ENCODE assay signal across 23 cellular contexts in the genomic region with DNA sequence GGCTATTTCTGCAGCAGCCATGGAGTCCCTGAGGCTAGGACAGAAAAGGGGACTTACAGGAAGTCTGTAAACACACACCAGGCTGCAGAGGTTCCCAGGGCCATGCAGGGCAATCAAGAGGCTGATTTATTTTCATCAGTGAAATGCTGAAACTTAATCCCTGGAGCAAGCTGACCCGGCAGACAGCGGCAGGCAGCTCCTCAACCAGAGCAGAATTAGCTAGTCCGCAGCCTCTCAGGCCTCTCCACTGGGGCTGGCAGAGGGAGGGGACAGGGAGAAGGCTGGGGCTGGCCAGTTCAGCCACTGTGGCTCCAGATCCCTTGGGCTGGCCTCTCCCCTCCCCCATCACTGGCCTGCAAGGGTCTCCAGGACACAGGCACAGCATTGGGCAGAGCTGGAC.
A peak's percentile ranks its signal among the peaks of the same experiment; 100 is the strongest.
DNase-seq lines count a peak whose midpoint lies in the region; ATAC-seq and TF ChIP-seq lines count a peak whose summit lies in the region.
"Had no signal": no experiment of that assay in that cellular context is flagged by ENCODE, and none has a peak within 500 bp of the region (broad histone marks: within the 10 kb centered on the region; RNA-seq: fewer than 3 reads in every experiment).

No MANE protein-coding gene starts in this region.

- peaks cover 43% of the 10 kb centered on the region for H3K4me1 Mint-ChIP-seq in type B pancreatic cell (ENCODE audit: unreplicated experiment)
- H3K4me1 Mint-ChIP-seq: natural killer cell had no signal

- H4K20me1 ChIP-seq in SK-N-SH (ENCODE audit: insufficient read depth), result peaks cover 27% of the 10 kb centered on the region

- H3K9me3 ChIP-seq in SK-N-SH (no peaks in the 10 kb centered on the region), ascending aorta (no peaks in the 10 kb centered on the region)
- H3K9me3 ChIP-seq: MG63, SJCRH30, stomach, upper lobe of left lung had no signal

- H3K9ac ChIP-seq in SK-N-SH, result no peak overlapping the region

- in situ Hi-C loops in KBM-7 (cut with MboI; ENCODE audit: low pct_unique_long_range_greater_than_20kb, low sequenced_read_pairs), result no loop called here

- H2AFZ ChIP-seq in SK-N-SH (ENCODE audit: low read depth), result no peak overlapping the region

- no peaks in the 10 kb centered on the region for H3K9me3 Mint-ChIP-seq in type B pancreatic cell
- H3K9me3 Mint-ChIP-seq: natural killer cell had no signal

- intact Hi-C loops in ascending aorta (cut with DNase I), result no loop called here

- DNase-seq in SK-N-SH, result peak; percentile 52
- DNase-seq in ascending aorta (ENCODE audit: low spot score in 2 of 2), result no peak
- peak; percentile 47 for DNase-seq in myocyte (ENCODE audit: low read depth)
- DNase-seq in type B pancreatic cell (ENCODE audit: extremely low spot score, unreplicated experiment), result no peak
- no peak for DNase-seq in activated CD4-positive, alpha-beta T cell treated with anti-CD3 and anti-CD28 coated beads, Interleukin-2, amount 50 U/mL, for 48 hours
- DNase-seq in KBM-7, result no peak
- no peak for DNase-seq in activated gamma-delta T cell (lab: John Stamatoyannopoulos, UW)
- DNase-seq: activated CD4-positive, alpha-beta T cell treated with anti-CD3 and anti-CD28 coated beads, Interleukin-2, amount 50 U/mL, for 4 hours; caudate nucleus; MG63; natural killer cell; NCI-H2227 treated with DMSO at 0.1 percent for 48 hours; NCI-H774; PC-3; posterior cingulate gyrus; stimulated activated CD4-positive, alpha-beta T cell treated with anti-CD3 and anti-CD28 coated beads, Interleukin-4, amount 100 ng/mL, for 1 hour; stomach; T-helper 17 cell; upper lobe of left lung had no signal

- TF ChIP-seq RAD21 in SK-N-SH (IDR thresholded peaks at IDR 0.05; ENCODE audit: low read length), result no peak

- CTCF ChIA-PET in SK-N-SH (lab: Yijun Ruan, JAX), result interaction anchor here (1.1 to 4.3 kb wide), 7 partner anchors 21 to 121 kb away, joined by 3 to 19 read pairs (median 4); no protein-coding TSS in a partner anchor

- H3K4me3 ChIP-seq in SK-N-SH (ENCODE audit: low read depth in 2 of 2, low read length in 1 of 2), result no peak overlapping the region
- no peak overlapping the region for H3K4me3 ChIP-seq in ascending aorta
- H3K4me3 ChIP-seq: MG63, SJCRH30, skin epidermis, stomach, upper lobe of left lung had no signal

- 88% methylated on average over 2 of the region's 3 CpGs for WGBS in SK-N-SH (ENCODE audit: low lambda C conversion rate)

- no peak for TF ChIP-seq EP300 in SK-N-SH (IDR thresholded peaks at IDR 0.05; ENCODE audit: borderline replicate concordance in 1 of 2, low read depth in 1 of 2, low read length in 1 of 2)

- no peak overlapping the region for H3K4me2 ChIP-seq in SK-N-SH

- peak overlapping the region; percentile 42 for H3K27ac Mint-ChIP-seq in type B pancreatic cell
- H3K27ac Mint-ChIP-seq: natural killer cell, T-helper 17 cell had no signal

- TF ChIP-seq CTCF in SK-N-SH (IDR thresholded peaks at IDR 0.05) (no peak), ascending aorta (IDR thresholded peaks at IDR 0.05) (no peak), type B pancreatic cell (conservative IDR thresholded peaks at IDR 0.05) (no peak)

- POLR2A ChIA-PET in SK-N-SH (lab: Yijun Ruan, JAX), result no interaction called here

- H3K4me1 ChIP-seq in SK-N-SH (ENCODE audit: control insufficient read depth in 1 of 2, insufficient read depth in 2 of 2, low read depth in 1 of 2, low read length in 1 of 2), result peaks cover 9 to 13% of the 10 kb centered on the region in 2 experiments; a peak in 2 of 4 replicates
- peaks cover 20 to 63% of the 10 kb centered on the region in 2 donors for H3K4me1 ChIP-seq in ascending aorta

- peak overlapping the region in 1 of 2 experiments; percentile 58; a peak in 1 of 4 replicates for H3K27ac ChIP-seq in SK-N-SH (ENCODE audit: low read depth in 2 of 2, low read length in 1 of 2)
- H3K27ac ChIP-seq in ascending aorta, result peak overlapping the region; percentile 2 to 22
- H3K27ac ChIP-seq: HL-60, SJCRH30, skin epidermis, stomach had no signal

- no peaks in the 10 kb centered on the region for H3K27me3 Mint-ChIP-seq in type B pancreatic cell

- peaks cover 4% of the 10 kb centered on the region for H3F3A ChIP-seq in SK-N-SH (replicated peaks; ENCODE audit: insufficient read depth)

- H3K36me3 ChIP-seq in SK-N-SH (replicated peaks in 1 of 2; ENCODE audit: control insufficient read depth in 1 of 2, insufficient read depth in 2 of 2, low read length in 1 of 2) (peaks cover 54 to 65% of the 10 kb centered on the region in 2 experiments), ascending aorta (peaks cover 100% of the 10 kb centered on the region in 2 donors)
- H3K36me3 ChIP-seq: SJCRH30 had no signal

- H3K4me3 Mint-ChIP-seq in type B pancreatic cell, result peak overlapping the region; percentile 45
- H3K4me3 Mint-ChIP-seq: natural killer cell, T-helper 17 cell had no signal

- peaks cover 17% of the 10 kb centered on the region for H3K36me3 Mint-ChIP-seq in type B pancreatic cell
- H3K36me3 Mint-ChIP-seq: natural killer cell had no signal

- H3K27me3 ChIP-seq in SK-N-SH (ENCODE audit: insufficient read depth) (no peaks in the 10 kb centered on the region), ascending aorta (no peaks in the 10 kb centered on the region)
- H3K27me3 ChIP-seq: MG63, SJCRH30, stomach, upper lobe of left lung had no signal

- H3K79me2 ChIP-seq in SK-N-SH (ENCODE audit: insufficient read depth), result peaks cover 10% of the 10 kb centered on the region; the same call in 1 of the 2 replicates

- no peaks in the 10 kb centered on the region for H3K9me2 ChIP-seq in SK-N-SH

- ATAC-seq in SK-N-SH treated with all-trans-retinoic acid at 6 μM for 48 hours, result no peak
- ATAC-seq: natural killer cell, PC-3, T-helper 17 cell had no signal

TF ChIP-seq in SK-N-SH, 30 proteins besides CTCF, POLR2A, EP300 and RAD21:
- TF ChIP-seq MEF2A (IDR thresholded peaks at IDR 0.05; ENCODE audit: borderline replicate concordance, low read depth), result no peak
- no peak for TF ChIP-seq JUND (IDR thresholded peaks at IDR 0.05)
- no peak for TF ChIP-seq NRF1 (IDR thresholded peaks at IDR 0.05; ENCODE audit: low read depth, low read length)
- no peak for TF ChIP-seq SIN3A (IDR thresholded peaks at IDR 0.05; ENCODE audit: borderline replicate concordance, low read depth, low read length)

TF ChIP-seq in SK-N-SH treated with all-trans-retinoic acid at 6 μM for 48 hours, 23 proteins besides CTCF, POLR2A, EP300 and RAD21 (continues in another document):
- TF ChIP-seq RARB (CRISPR knock-in tag; IDR thresholded peaks at IDR 0.05), result no peak
- no peak for TF ChIP-seq ZFP30 (CRISPR knock-in tag; IDR thresholded peaks at IDR 0.05)
- TF ChIP-seq ARNTL (CRISPR knock-in tag; IDR thresholded peaks at IDR 0.05; ENCODE audit: borderline replicate concordance, low read depth), result no peak
- TF ChIP-seq, protein P1, sequence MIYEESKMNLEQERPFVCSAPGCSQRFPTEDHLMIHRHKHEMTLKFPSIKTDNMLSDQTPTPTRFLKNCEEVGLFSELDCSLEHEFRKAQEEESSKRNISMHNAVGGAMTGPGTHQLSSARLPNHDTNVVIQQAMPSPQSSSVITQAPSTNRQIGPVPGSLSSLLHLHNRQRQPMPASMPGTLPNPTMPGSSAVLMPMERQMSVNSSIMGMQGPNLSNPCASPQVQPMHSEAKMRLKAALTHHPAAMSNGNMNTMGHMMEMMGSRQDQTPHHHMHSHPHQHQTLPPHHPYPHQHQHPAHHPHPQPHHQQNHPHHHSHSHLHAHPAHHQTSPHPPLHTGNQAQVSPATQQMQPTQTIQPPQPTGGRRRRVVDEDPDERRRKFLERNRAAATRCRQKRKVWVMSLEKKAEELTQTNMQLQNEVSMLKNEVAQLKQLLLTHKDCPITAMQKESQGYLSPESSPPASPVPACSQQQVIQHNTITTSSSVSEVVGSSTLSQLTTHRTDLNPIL (CRISPR knock-in tag; IDR thresholded peaks at IDR 0.05; ENCODE audit: low read depth), result no peak
- TF ChIP-seq OSR1 (CRISPR knock-in tag; IDR thresholded peaks at IDR 0.05), result no peak
- TF ChIP-seq ZC3H10 (CRISPR knock-in tag; IDR thresholded peaks at IDR 0.05), result no peak
- TF ChIP-seq, protein P2, sequence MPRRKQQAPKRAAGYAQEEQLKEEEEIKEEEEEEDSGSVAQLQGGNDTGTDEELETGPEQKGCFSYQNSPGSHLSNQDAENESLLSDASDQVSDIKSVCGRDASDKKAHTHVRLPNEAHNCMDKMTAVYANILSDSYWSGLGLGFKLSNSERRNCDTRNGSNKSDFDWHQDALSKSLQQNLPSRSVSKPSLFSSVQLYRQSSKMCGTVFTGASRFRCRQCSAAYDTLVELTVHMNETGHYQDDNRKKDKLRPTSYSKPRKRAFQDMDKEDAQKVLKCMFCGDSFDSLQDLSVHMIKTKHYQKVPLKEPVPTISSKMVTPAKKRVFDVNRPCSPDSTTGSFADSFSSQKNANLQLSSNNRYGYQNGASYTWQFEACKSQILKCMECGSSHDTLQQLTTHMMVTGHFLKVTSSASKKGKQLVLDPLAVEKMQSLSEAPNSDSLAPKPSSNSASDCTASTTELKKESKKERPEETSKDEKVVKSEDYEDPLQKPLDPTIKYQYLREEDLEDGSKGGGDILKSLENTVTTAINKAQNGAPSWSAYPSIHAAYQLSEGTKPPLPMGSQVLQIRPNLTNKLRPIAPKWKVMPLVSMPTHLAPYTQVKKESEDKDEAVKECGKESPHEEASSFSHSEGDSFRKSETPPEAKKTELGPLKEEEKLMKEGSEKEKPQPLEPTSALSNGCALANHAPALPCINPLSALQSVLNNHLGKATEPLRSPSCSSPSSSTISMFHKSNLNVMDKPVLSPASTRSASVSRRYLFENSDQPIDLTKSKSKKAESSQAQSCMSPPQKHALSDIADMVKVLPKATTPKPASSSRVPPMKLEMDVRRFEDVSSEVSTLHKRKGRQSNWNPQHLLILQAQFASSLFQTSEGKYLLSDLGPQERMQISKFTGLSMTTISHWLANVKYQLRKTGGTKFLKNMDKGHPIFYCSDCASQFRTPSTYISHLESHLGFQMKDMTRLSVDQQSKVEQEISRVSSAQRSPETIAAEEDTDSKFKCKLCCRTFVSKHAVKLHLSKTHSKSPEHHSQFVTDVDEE (CRISPR knock-in tag; IDR thresholded peaks at IDR 0.05), result no peak
- TF ChIP-seq BACH2 (CRISPR knock-in tag; IDR thresholded peaks at IDR 0.05; ENCODE audit: borderline replicate concordance), result no peak
- no peak for TF ChIP-seq SNAI2 (CRISPR knock-in tag; IDR thresholded peaks at IDR 0.05)
- no peak for TF ChIP-seq CSDC2 (CRISPR knock-in tag; IDR thresholded peaks at IDR 0.05)
- TF ChIP-seq ZNF565 (CRISPR knock-in tag; conservative IDR thresholded peaks at IDR 0.05; ENCODE audit: low read depth), result no peak

Comparison
In these comparisons a context has a peak if more than half of its experiments do, and no peak if none do; other contexts are left out.
1. DNase-seq: peak in SK-N-SH (single experiment) and myocyte (single experiment); none in ascending aorta (0 of 2), type B pancreatic cell (single experiment), activated CD4-positive, alpha-beta T cell treated with anti-CD3 and anti-CD28 coated beads, Interleukin-2, amount 50 U/mL, for 48 hours (0 of 2), KBM-7 (single experiment) and activated gamma-delta T cell (single experiment).